Comparison of ENCODE assay signal across 20 cellular contexts in the genomic region with DNA sequence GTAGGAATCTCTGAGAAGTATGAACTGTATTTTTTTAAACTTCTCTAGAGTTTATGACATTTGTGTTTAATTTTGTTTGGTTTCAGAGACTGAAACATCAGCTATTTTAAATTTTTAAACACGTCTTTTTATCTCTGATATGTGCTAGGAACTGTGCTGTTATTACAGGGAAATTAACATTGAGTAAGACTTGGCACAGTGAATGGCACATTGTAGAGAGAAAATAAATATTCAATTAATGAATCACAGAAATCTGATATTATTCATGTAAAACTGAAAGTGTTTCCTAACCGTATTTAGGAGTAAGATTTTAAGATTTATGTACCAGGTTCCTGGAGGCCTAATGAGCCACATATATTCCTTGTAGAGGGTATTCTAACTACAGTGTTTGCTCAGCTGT.
A peak's percentile ranks its signal among the peaks of the same experiment; 100 is the strongest.
DNase-seq lines count a peak whose midpoint lies in the region; ATAC-seq and TF ChIP-seq lines count a peak whose summit lies in the region.
"Had no signal": no experiment of that assay in that cellular context is flagged by ENCODE, and none has a peak within 500 bp of the region (broad histone marks: within the 10 kb centered on the region; RNA-seq: fewer than 3 reads in every experiment).

No MANE protein-coding gene starts in this region.

- no peak overlapping the region for H3K27ac Mint-ChIP-seq in activated naive CD4-positive, alpha-beta T cell treated with anti-CD3 and anti-CD28 coated beads, Interleukin-2, amount 50 U/mL, for 72 hours

- H3K4me1 ChIP-seq in neuron (ENCODE audit: insufficient read depth, low read length) = peaks cover 53% of the 10 kb centered on the region
- H3K4me1 ChIP-seq: Peyer's patch had no signal

- no peak overlapping the region for H2AFZ ChIP-seq in neuron (ENCODE audit: low read depth, low read length)

- no peak for TF ChIP-seq CTCF in fibroblast of pulmonary artery (IDR thresholded peaks at IDR 0.05; ENCODE audit: low read length, missing control alignments)

- peak; percentile 1 for DNase-seq in ACHN
- DNase-seq in NCI-H69 (lab: John Stamatoyannopoulos, UW) = peak; percentile 86
- peak; percentile 19 for DNase-seq in fibroblast of pulmonary artery (ENCODE audit: low read depth)
- no peak for DNase-seq in activated naive CD4-positive, alpha-beta T cell treated with anti-CD3 and anti-CD28 coated beads, Interleukin-2, amount 50 U/mL, for 72 hours (ENCODE audit: low spot score in 2 of 2)
- DNase-seq in activated effector memory CD4-positive, alpha-beta T cell treated with anti-CD3 and anti-CD28 coated beads, Interleukin-2, amount 50 U/mL, for 16 hours = no peak
- DNase-seq in posterior vena cava (ENCODE audit: low spot score) = no peak
- DNase-seq in NCI-H2029 (lab: John Stamatoyannopoulos, UW) = no peak
- DNase-seq: activated CD4-positive, alpha-beta T cell treated with anti-CD3 and anti-CD28 coated beads, Interleukin-2, amount 10 ng/mL, durations not matched to agents 24 days and 14 days; BE2C; body of pancreas; head of caudate nucleus; islet precursor cell; MM.1S; mucosa of descending colon; occipital lobe; Peyer's patch; stimulated activated CD4-positive, alpha-beta T cell treated with anti-CD3 and anti-CD28 coated beads, Interleukin-4, amount 100 ng/mL, for 1 hour had no signal

- peaks cover 0 to 8% of the 10 kb centered on the region in 2 donors for H3K36me3 Mint-ChIP-seq in activated naive CD4-positive, alpha-beta T cell treated with anti-CD3 and anti-CD28 coated beads, Interleukin-2, amount 50 U/mL, for 72 hours

- H3K4me3 ChIP-seq in fibroblast of pulmonary artery (replicated peaks; ENCODE audit: low read depth, low read length) (no peak overlapping the region), neuron (ENCODE audit: low read length) (peak overlapping the region; percentile 55)
- H3K4me3 ChIP-seq: body of pancreas, mucosa of descending colon, Peyer's patch, suprapubic skin had no signal

- H3K36me3 ChIP-seq in neuron (ENCODE audit: insufficient read depth, low read length) = no peaks in the 10 kb centered on the region
- H3K36me3 ChIP-seq: BE2C, Peyer's patch, suprapubic skin had no signal

- peaks cover 7 to 8% of the 10 kb centered on the region in 2 donors for H3K9me3 Mint-ChIP-seq in activated naive CD4-positive, alpha-beta T cell treated with anti-CD3 and anti-CD28 coated beads, Interleukin-2, amount 50 U/mL, for 72 hours
- H3K9me3 Mint-ChIP-seq: activated naive CD4-positive, alpha-beta T cell treated with anti-CD3 and anti-CD28 coated beads, Interleukin-2, amount 50 U/mL, for 24 hours had no signal

- intact Hi-C loops in posterior vena cava (cut with DNase I) = no loop called here

- in situ Hi-C loops in ACHN (cut with HindIII; ENCODE audit: low pct_ligation_motif_present, low pct_unique_long_range_greater_than_20kb, low sequenced_read_pairs) = no loop called here

- no peaks in the 10 kb centered on the region for H3K9me3 ChIP-seq in neuron (ENCODE audit: low read length)
- H3K9me3 ChIP-seq: BE2C, body of pancreas, mucosa of descending colon, Peyer's patch, suprapubic skin had no signal

- no peaks in the 10 kb centered on the region for H3K27me3 ChIP-seq in neuron (ENCODE audit: insufficient read depth, low read length)
- H3K27me3 ChIP-seq: BE2C, body of pancreas, Peyer's patch, suprapubic skin had no signal

- ATAC-seq in activated naive CD4-positive, alpha-beta T cell treated with anti-CD3 and anti-CD28 coated beads, Interleukin-2, amount 50 U/mL, for 72 hours = no peak
- ATAC-seq: body of pancreas, mucosa of descending colon had no signal

Comparison
In these comparisons a context has a peak if more than half of its experiments do, and no peak if none do; other contexts are left out.
1. DNase-seq: peak in ACHN (single experiment), NCI-H69 (single experiment) and fibroblast of pulmonary artery (single experiment); none in activated naive CD4-positive, alpha-beta T cell treated with anti-CD3 and anti-CD28 coated beads, Interleukin-2, amount 50 U/mL, for 72 hours (0 of 2), activated effector memory CD4-positive, alpha-beta T cell treated with anti-CD3 and anti-CD28 coated beads, Interleukin-2, amount 50 U/mL, for 16 hours (single experiment), posterior vena cava (single experiment) and NCI-H2029 (single experiment).